2 cellular contexts compared by ENCODE assay signal in the genomic region with DNA sequence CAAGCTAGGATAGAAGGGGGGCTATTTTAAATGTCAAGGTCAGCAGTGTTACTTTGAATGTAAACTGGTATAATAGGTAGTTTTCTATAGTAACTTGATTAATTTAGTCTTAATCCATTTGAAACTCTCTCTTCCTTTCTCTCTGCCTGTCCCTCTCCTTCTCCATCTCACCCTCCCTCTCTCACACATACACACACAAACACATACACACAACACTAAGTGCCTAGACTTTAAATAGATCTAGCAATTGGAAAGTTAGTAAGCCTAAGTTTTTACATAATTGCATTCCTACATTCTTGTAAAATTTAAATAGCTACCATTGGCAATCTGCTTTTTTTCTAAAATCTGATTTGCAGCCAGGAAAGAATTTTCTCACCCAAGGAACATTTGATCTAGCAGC.
TF ChIP-seq lines count a peak whose summit lies in the region.

No MANE protein-coding gene starts in this region.

TF ChIP-seq in HCT116, 20 proteins besides CTCF, POLR2A, EP300 and RAD21:
- TF ChIP-seq ZNF274 (IDR thresholded peaks at IDR 0.05; ENCODE audit: low read depth, low read length) = no peak
- no peak for TF ChIP-seq TCF7L2 (IDR thresholded peaks at IDR 0.05; ENCODE audit: borderline replicate concordance, extremely low read depth, insufficient read depth, insufficient read length)
- no peak for TF ChIP-seq ELF1 (IDR thresholded peaks at IDR 0.05; ENCODE audit: borderline replicate concordance, low read depth)
- no peak for TF ChIP-seq EZH2 (IDR thresholded peaks at IDR 0.05)
- TF ChIP-seq SP1 (IDR thresholded peaks at IDR 0.05; ENCODE audit: low read depth) = no peak
- TF ChIP-seq YY1 (IDR thresholded peaks at IDR 0.05; ENCODE audit: extremely low read depth, insufficient replicate concordance, low read depth, low read length) = no peak

TF ChIP-seq in HepG2, 621 proteins besides CTCF, POLR2A, EP300 and RAD21:
- no peak for TF ChIP-seq CCAR2 (optimal IDR thresholded peaks at IDR 0.05; ENCODE audit: low read depth, low read length)
- TF ChIP-seq NFATC3 (CRISPR knock-in tag; IDR thresholded peaks at IDR 0.05) = no peak
- TF ChIP-seq, protein P1, sequence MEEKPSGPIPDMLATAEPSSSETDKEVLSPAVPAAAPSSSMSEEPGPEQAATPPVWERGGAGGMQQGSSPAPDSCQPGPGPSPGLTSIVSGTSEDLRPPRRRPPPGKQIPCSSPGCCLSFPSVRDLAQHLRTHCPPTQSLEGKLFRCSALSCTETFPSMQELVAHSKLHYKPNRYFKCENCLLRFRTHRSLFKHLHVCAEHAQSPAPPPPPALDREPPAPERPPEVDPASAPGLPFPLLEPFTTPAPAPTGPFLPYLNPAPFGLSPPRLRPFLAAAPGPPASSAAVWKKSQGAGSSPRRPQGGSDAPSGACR (CRISPR knock-in tag; IDR thresholded peaks at IDR 0.05) = no peak
- no peak for TF ChIP-seq ZNF382 (CRISPR knock-in tag; IDR thresholded peaks at IDR 0.05; ENCODE audit: borderline replicate concordance)
- TF ChIP-seq GPN1 (CRISPR knock-in tag; IDR thresholded peaks at IDR 0.05; ENCODE audit: borderline replicate concordance) = no peak
- no peak for TF ChIP-seq PCBP2 (optimal IDR thresholded peaks at IDR 0.05; ENCODE audit: low read depth, low read length, poor library complexity, severe bottlenecking)
